ENCODE assay signal across 9 cellular contexts in the genomic region with DNA sequence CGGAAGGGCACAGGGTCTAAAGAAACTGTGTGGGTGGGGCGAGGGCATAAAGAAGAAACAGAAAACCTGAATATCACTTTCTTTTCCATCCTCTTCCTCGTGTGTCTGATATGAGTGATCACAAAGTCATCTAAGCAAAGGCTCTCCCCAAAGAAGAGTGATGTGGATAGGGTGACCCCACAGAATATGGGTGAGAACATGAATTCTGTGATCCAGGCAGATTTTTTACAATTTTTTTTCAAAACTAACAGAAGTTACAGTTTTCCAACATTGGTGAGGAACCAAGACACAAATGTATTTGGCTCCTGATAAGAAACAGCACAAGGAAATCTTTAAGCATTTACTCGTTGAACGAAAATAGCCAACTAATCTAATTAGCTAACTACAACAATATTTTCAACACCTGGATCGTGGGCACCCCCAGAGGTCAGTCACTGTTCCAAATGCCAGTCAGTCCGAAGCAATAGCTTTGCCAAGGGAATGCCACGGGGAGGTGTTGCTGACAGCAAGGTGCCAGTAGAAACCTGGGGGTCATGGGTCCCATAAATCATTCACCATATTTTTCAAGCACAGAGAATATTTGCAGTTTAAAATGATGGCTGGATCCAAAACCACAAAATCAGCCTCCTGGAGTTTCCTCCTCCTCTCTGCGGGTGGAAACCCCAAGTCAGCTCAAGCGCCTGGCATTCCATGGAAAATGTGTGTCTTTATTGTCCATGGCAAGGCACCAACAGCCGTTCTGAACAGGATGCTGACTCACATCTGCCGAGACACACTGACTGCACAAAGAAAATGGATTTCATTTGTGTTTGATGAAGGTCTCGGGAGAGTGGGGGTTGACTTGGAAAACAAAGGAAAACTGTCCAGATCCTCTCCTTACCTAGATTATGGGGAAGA. TPM values are rescaled to one million over a fixed set of nuclear protein-coding genes. Genes with fewer than 3 reads are reported as not detected.
DNase-seq lines count a peak whose midpoint lies in the region; ATAC-seq, FAIRE-seq and TF ChIP-seq lines count a peak whose summit lies in the region.
"Had no signal": no experiment of that assay in that cellular context is flagged by ENCODE, and none has a peak within 500 bp of the region (broad histone marks: within the 10 kb centered on the region; RNA-seq: fewer than 3 reads in every experiment).

No MANE protein-coding gene starts in this region.

- ATAC-seq in HG03280 (IDR thresholded peaks at IDR 0.05; ENCODE audit: unreplicated experiment) (no peak), HG03457 (IDR thresholded peaks at IDR 0.05; ENCODE audit: unreplicated experiment) (no peak)
- ATAC-seq: K562 had no signal

- no peaks in the 10 kb centered on the region for H3K27me3 Mint-ChIP-seq in chondrocyte (ENCODE audit: low read depth)

- TF ChIP-seq CTCF in chondrocyte (IDR thresholded peaks at IDR 0.05): peak; percentile 33

- TF ChIP-seq POLR2A in GM12892 (IDR thresholded peaks at IDR 0.05; ENCODE audit: low read depth, low read length): no peak

- H3K4me3 Mint-ChIP-seq in chondrocyte (ENCODE audit: unreplicated experiment): peak overlapping the region; percentile 23

- H3K27ac Mint-ChIP-seq in chondrocyte (ENCODE audit: unreplicated experiment): peak overlapping the region; percentile 99

- FAIRE-seq in GM12892 (lab: Jason Lieb, UNC): no peak
- FAIRE-seq: K562 had no signal

- DNase-seq in DMS153 treated with DMSO at 0.1 percent for 48 hours (lab: John Stamatoyannopoulos, UW; ENCODE audit: unreplicated experiment): peak; percentile 14
- peak; percentile 67 for DNase-seq in NCI-H2196 (lab: John Stamatoyannopoulos, UW; ENCODE audit: unreplicated experiment)
- DNase-seq in chondrocyte (ENCODE audit: low spot score): no peak
- peak; percentile 99 for DNase-seq in lung microvascular endothelial cell (ENCODE audit: low read depth in 2 of 2)
- no peak for DNase-seq in activated gamma-delta T cell (lab: John Stamatoyannopoulos, UW)
- no peak for DNase-seq in GM12892 (ENCODE audit: insufficient read length)

- no peaks in the 10 kb centered on the region for H3K9me3 Mint-ChIP-seq in chondrocyte (ENCODE audit: low read depth)

- H3K36me3 Mint-ChIP-seq in chondrocyte (ENCODE audit: low read depth): peaks cover 41% of the 10 kb centered on the region

- H3K4me1 Mint-ChIP-seq in chondrocyte (ENCODE audit: low read depth): peaks cover 81% of the 10 kb centered on the region

RNA-seq across cellular contexts. Expression of gene ANXA2, which starts 26.7 kb away (rescaled TPM):
- 2,649 to 2,819 TPM (median 2,779 TPM) in 3 replicates for total RNA-seq in chondrocyte
- 2,890 and 4,954 TPM in 2 replicates for total RNA-seq in lung microvascular endothelial cell
- polyA plus RNA-seq in GM12892 (2012; ENCODE audit: missing spikeins): 79.4 TPM

Comparison
In these comparisons a context has a peak if more than half of its experiments do, and no peak if none do; other contexts are left out.
1. DNase-seq: peak in DMS153 treated with DMSO at 0.1 percent for 48 hours (single experiment), NCI-H2196 (single experiment) and lung microvascular endothelial cell (2 of 2); none in chondrocyte (single experiment), activated gamma-delta T cell (single experiment) and GM12892 (single experiment).